8 cellular contexts compared by ENCODE assay signal in the genomic region with DNA sequence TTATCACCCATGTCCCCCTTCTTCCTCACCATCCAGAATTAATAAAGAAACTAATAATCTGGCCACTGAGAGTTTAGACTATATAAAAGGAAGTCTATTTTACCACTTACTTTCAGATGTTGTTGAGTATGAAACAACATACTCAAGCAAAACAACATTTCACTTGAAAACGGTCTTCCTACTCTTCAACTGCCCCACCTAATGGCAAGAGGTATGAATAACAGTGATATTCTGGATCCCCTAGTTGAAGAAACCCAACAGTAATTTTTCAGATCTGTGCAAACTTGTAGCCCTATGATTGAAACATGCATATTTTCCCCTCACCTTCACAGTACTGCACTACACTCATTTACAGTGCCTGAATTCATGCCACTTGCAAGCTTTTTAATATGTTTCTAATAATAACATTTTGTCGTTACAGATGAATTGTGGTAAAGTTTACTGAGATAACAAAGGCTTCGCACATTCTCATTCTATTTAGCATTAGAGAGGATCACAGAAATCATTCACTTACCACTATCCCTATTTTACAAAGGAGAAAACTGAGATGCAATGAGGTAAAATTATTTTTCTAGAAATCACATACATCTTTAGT.
DNase-seq lines count a peak whose midpoint lies in the region; ATAC-seq, FAIRE-seq and TF ChIP-seq lines count a peak whose summit lies in the region.

No MANE protein-coding gene starts in this region.

- no peaks in the 10 kb centered on the region for H3K79me2 ChIP-seq in OCI-LY3 (ENCODE audit: low read length)

- ATAC-seq in HG03025 (IDR thresholded peaks at IDR 0.05; ENCODE audit: low FRiP score, unreplicated experiment) = peak; percentile 55

- H3K4me3 Mint-ChIP-seq in CD4-positive, alpha-beta memory T cell = no peak overlapping the region

- H3K4me1 ChIP-seq in OCI-LY3 (ENCODE audit: low read length) = peaks cover 6% of the 10 kb centered on the region
- H3K4me1 ChIP-seq in CD4-positive, alpha-beta memory T cell (ENCODE audit: insufficient read depth, low read length) = no peaks in the 10 kb centered on the region

- no peaks in the 10 kb centered on the region for H3K27me3 Mint-ChIP-seq in CD4-positive, alpha-beta memory T cell

- no peak overlapping the region for H3K27ac Mint-ChIP-seq in CD4-positive, alpha-beta memory T cell

- peak overlapping the region; percentile 45; the same call in 1 of the 2 replicates for H2AFZ ChIP-seq in OCI-LY3 (ENCODE audit: low read depth, low read length)

- no peaks in the 10 kb centered on the region for H3K36me3 ChIP-seq in OCI-LY3 (replicated peaks; ENCODE audit: low read depth, low read length)
- no peaks in the 10 kb centered on the region for H3K36me3 ChIP-seq in CD4-positive, alpha-beta memory T cell (ENCODE audit: insufficient read depth, low read length)

- no peaks in the 10 kb centered on the region for H4K20me1 ChIP-seq in OCI-LY3 (ENCODE audit: insufficient read depth, low read length)

- H3K9ac ChIP-seq in OCI-LY3 (ENCODE audit: low read length) = no peak overlapping the region

- intact Hi-C loops in CD4-positive, alpha-beta memory T cell (cut with micrococcal nuclease) = no loop called here

- CTCF ChIA-PET in CD4-positive, alpha-beta memory T cell (lab: Charles Lee; ENCODE audit: partially characterized antibody) = no interaction called here

- H3K9me3 ChIP-seq in OCI-LY3 (ENCODE audit: insufficient read depth, low read length) = no peaks in the 10 kb centered on the region
- no peaks in the 10 kb centered on the region for H3K9me3 ChIP-seq in CD4-positive, alpha-beta memory T cell (ENCODE audit: control insufficient read depth in 1 of 2, low read length in 2 of 2)

- H3K4me3 ChIP-seq in OCI-LY3 (ENCODE audit: low read length) = no peak overlapping the region
- H3K4me3 ChIP-seq in CD4-positive, alpha-beta memory T cell (ENCODE audit: low read length in 2 of 2) = no peak overlapping the region

- peaks cover 0 to 15% (median 3%) of the 10 kb centered on the region in 8 donors for H3K9me3 Mint-ChIP-seq in CD4-positive, alpha-beta memory T cell

- DNase-seq in GM12891 (ENCODE audit: insufficient read length, low spot score) (peak; percentile 7), germinal center (ENCODE audit: low spot score) (peak; percentile 3)
- no peak for DNase-seq in CD4-positive, alpha-beta memory T cell
- DNase-seq in stimulated activated CD8-positive, alpha-beta memory T cell treated with anti-CD3 and anti-CD28 coated beads, Interleukin-4, amount 100 ng/mL, for 48 hours = no peak
- DNase-seq in activated effector memory CD4-positive, alpha-beta T cell treated with anti-CD3 and anti-CD28 coated beads, Interleukin-2, amount 50 U/mL, for 16 hours = no peak

- no peak overlapping the region for H3K27ac ChIP-seq in 22Rv1
- H3K27ac ChIP-seq in OCI-LY3 (ENCODE audit: low read length) = no peak overlapping the region
- H3K27ac ChIP-seq in CD4-positive, alpha-beta memory T cell (ENCODE audit: low read depth, low read length) = no peak overlapping the region

- POLR2A ChIA-PET in CD4-positive, alpha-beta memory T cell (lab: Charles Lee; ENCODE audit: partially characterized antibody) = no interaction called here

- peak; percentile 68 for TF ChIP-seq CTCF in 22Rv1 (IDR thresholded peaks at IDR 0.05)
- peak; percentile 56 for TF ChIP-seq CTCF in OCI-LY3 (IDR thresholded peaks at IDR 0.05; ENCODE audit: low read depth, low read length)

- no peaks in the 10 kb centered on the region for H3K4me1 Mint-ChIP-seq in CD4-positive, alpha-beta memory T cell

- no peak for TF ChIP-seq POLR2A in GM12891 (IDR thresholded peaks at IDR 0.05; ENCODE audit: low read depth, low read length)

- FAIRE-seq in GM12891 (lab: Jason Lieb, UNC) = peak; percentile 77

- H3K27me3 ChIP-seq in OCI-LY3 (ENCODE audit: low read depth, low read length) = no peaks in the 10 kb centered on the region
- no peaks in the 10 kb centered on the region for H3K27me3 ChIP-seq in CD4-positive, alpha-beta memory T cell (ENCODE audit: insufficient read depth, low read length)

- H3K4me2 ChIP-seq in OCI-LY3 (ENCODE audit: low read length) = no peak overlapping the region

- H3K36me3 Mint-ChIP-seq in CD4-positive, alpha-beta memory T cell = no peaks in the 10 kb centered on the region

TF ChIP-seq in GM12891, 5 proteins besides CTCF, POLR2A, EP300 and RAD21:
- TF ChIP-seq PAX5 (IDR thresholded peaks at IDR 0.05; ENCODE audit: insufficient read depth, low read length, severe bottlenecking) = no peak
- TF ChIP-seq TAF1 (IDR thresholded peaks at IDR 0.05; ENCODE audit: low read depth, low read length) = no peak
- no peak for TF ChIP-seq SPI1 (IDR thresholded peaks at IDR 0.05; ENCODE audit: low read depth, low read length)
- no peak for TF ChIP-seq POLR2AphosphoS5 (IDR thresholded peaks at IDR 0.05; ENCODE audit: low read depth, low read length)
- no peak for TF ChIP-seq POU2F2 (IDR thresholded peaks at IDR 0.05; ENCODE audit: low read depth, low read length)

Comparison
In these comparisons a context has a peak if more than half of its experiments do, and no peak if none do; other contexts are left out.
1. DNase-seq: peak in GM12891 (single experiment) and germinal center (single experiment); none in CD4-positive, alpha-beta memory T cell (0 of 5), stimulated activated CD8-positive, alpha-beta memory T cell treated with anti-CD3 and anti-CD28 coated beads, Interleukin-4, amount 100 ng/mL, for 48 hours (single experiment) and activated effector memory CD4-positive, alpha-beta T cell treated with anti-CD3 and anti-CD28 coated beads, Interleukin-2, amount 50 U/mL, for 16 hours (single experiment).